13 cellular contexts compared by ENCODE assay signal in genomic region chr1:68254667-68255226, GRCh38. TPM values are rescaled to one million over a fixed set of nuclear protein-coding genes. Genes with fewer than 3 reads are reported as not detected.
A peak's percentile ranks its signal among the peaks of the same experiment; 100 is the strongest.
DNase-seq lines count a peak whose midpoint lies in the region; TF ChIP-seq lines count a peak whose summit lies in the region.
"Had no signal": no experiment of that assay in that cellular context is flagged by ENCODE, and none has a peak within 500 bp of the region (broad histone marks: within the 10 kb centered on the region; RNA-seq: fewer than 3 reads in every experiment).

No MANE protein-coding gene starts in this region.

- H4K20me1 ChIP-seq in MM.1S (ENCODE audit: insufficient read depth, low read length), result no peaks in the 10 kb centered on the region

- H3K9me3 ChIP-seq in MM.1S (replicated peaks; ENCODE audit: insufficient read depth, low read length) (no peaks in the 10 kb centered on the region; the same call in 1 of the 2 replicates), esophagus muscularis mucosa (peaks cover 0 to 4% (median 0%) of the 10 kb centered on the region in 4 donors)
- H3K9me3 ChIP-seq in effector memory CD4-positive, alpha-beta T cell (ENCODE audit: control insufficient read depth, low read length), result no peaks in the 10 kb centered on the region
- H3K9me3 ChIP-seq: A549, BE2C, HAP-1 had no signal

- H3K4me2 ChIP-seq in MM.1S (ENCODE audit: low read depth, low read length), result peak overlapping the region; percentile 1; the same call in 1 of the 2 replicates
- H3K4me2 ChIP-seq: A549 had no signal

- no peak overlapping the region for H3K4me3 ChIP-seq in MM.1S (ENCODE audit: low read length)
- no peak overlapping the region for H3K4me3 ChIP-seq in esophagus muscularis mucosa
- H3K4me3 ChIP-seq in rectal smooth muscle tissue (ENCODE audit: low read length), result no peak overlapping the region
- H3K4me3 ChIP-seq in effector memory CD4-positive, alpha-beta T cell (ENCODE audit: insufficient read depth, low read depth, low read length, poor library complexity, severe bottlenecking), result no peak overlapping the region
- H3K4me3 ChIP-seq: A549, HAP-1 had no signal

- DNase-seq in MM.1S (peak; percentile 34), esophagus muscularis mucosa (ENCODE audit: extremely low spot score) (no peak), DMS114 treated with DMSO at 0.1 percent for 48 hours (lab: John Stamatoyannopoulos, UW; ENCODE audit: unreplicated experiment) (no peak), DMS53 treated with DMSO at 0.1 percent for 48 hours (lab: John Stamatoyannopoulos, UW; ENCODE audit: unreplicated experiment) (no peak), cerebellar cortex (ENCODE audit: low spot score) (no peak)
- DNase-seq in effector memory CD4-positive, alpha-beta T cell, result no peak
- DNase-seq: BE2C; CD8-positive, alpha-beta T cell; COR-L47 had no signal

- intact Hi-C loops in esophagus muscularis mucosa (cut with DNase I), result no loop called here

- H3K27me3 ChIP-seq in MM.1S (replicated peaks; ENCODE audit: insufficient read depth, low read length), result no peaks in the 10 kb centered on the region
- no peaks in the 10 kb centered on the region for H3K27me3 ChIP-seq in esophagus muscularis mucosa
- H3K27me3 ChIP-seq in rectal smooth muscle tissue (ENCODE audit: control insufficient read depth, insufficient read depth, low read length), result no peaks in the 10 kb centered on the region
- no peaks in the 10 kb centered on the region for H3K27me3 ChIP-seq in effector memory CD4-positive, alpha-beta T cell (replicated peaks; ENCODE audit: control insufficient read depth, insufficient read depth, low read length, poor library complexity, severe bottlenecking)
- H3K27me3 ChIP-seq: BE2C had no signal

- TF ChIP-seq CTCF in MM.1S (IDR thresholded peaks at IDR 0.05; ENCODE audit: low read length) (no peak), esophagus muscularis mucosa (IDR thresholded peaks at IDR 0.05) (no peak)

- H3K9ac ChIP-seq in MM.1S (ENCODE audit: low read length), result no peak overlapping the region
- no peak overlapping the region for H3K9ac ChIP-seq in rectal smooth muscle tissue (ENCODE audit: low read length)

- H2AFZ ChIP-seq in MM.1S (ENCODE audit: low read length), result no peak overlapping the region

- 57% methylated on average over 3 of the region's 3 CpGs for WGBS in esophagus muscularis mucosa

- H3F3A ChIP-seq in MM.1S (ENCODE audit: insufficient read depth, low read length), result no peaks in the 10 kb centered on the region

- H3K36me3 ChIP-seq in MM.1S (replicated peaks; ENCODE audit: insufficient read depth, low read length) (no peaks in the 10 kb centered on the region), esophagus muscularis mucosa (no peaks in the 10 kb centered on the region), rectal smooth muscle tissue (ENCODE audit: control insufficient read depth, insufficient read depth, low read length) (no peaks in the 10 kb centered on the region)
- no peaks in the 10 kb centered on the region for H3K36me3 ChIP-seq in effector memory CD4-positive, alpha-beta T cell (ENCODE audit: control insufficient read depth, insufficient read depth, low read length)
- H3K36me3 ChIP-seq: BE2C, HAP-1 had no signal

- no peaks in the 10 kb centered on the region for H3K79me2 ChIP-seq in MM.1S (ENCODE audit: low read length)

- TF ChIP-seq POLR2A in esophagus muscularis mucosa (IDR thresholded peaks at IDR 0.05; ENCODE audit: low read depth), result no peak

- H3K4me1 ChIP-seq in MM.1S (ENCODE audit: low read length) (peaks cover 6% of the 10 kb centered on the region; the same call in 1 of the 2 replicates), esophagus muscularis mucosa (peaks cover 0 to 27% (median 20%) of the 10 kb centered on the region in 4 donors), rectal smooth muscle tissue (ENCODE audit: control insufficient read depth, insufficient read depth, low read length) (peaks cover 8% of the 10 kb centered on the region)
- H3K4me1 ChIP-seq in effector memory CD4-positive, alpha-beta T cell (ENCODE audit: control insufficient read depth, insufficient read depth, low read length, poor library complexity, severe bottlenecking), result no peaks in the 10 kb centered on the region
- H3K4me1 ChIP-seq: A549, BE2C, HAP-1 had no signal

- TF ChIP-seq EP300 in esophagus muscularis mucosa (IDR thresholded peaks at IDR 0.05), result no peak

- H3K27ac ChIP-seq in MM.1S (ENCODE audit: low read length) (no peak overlapping the region; the same call in 1 of the 2 replicates), esophagus muscularis mucosa (replicated peaks in 1 of 4) (peak overlapping the region; percentile 60 to 76 (median 66)), rectal smooth muscle tissue (ENCODE audit: low read depth, low read length) (peak overlapping the region; percentile 28)
- no peak overlapping the region for H3K27ac ChIP-seq in effector memory CD4-positive, alpha-beta T cell (ENCODE audit: insufficient read depth, low read length, poor library complexity, severe bottlenecking)
- H3K27ac ChIP-seq: A549, C4-2B had no signal

- H3K9me2 ChIP-seq in MM.1S (replicated peaks; ENCODE audit: insufficient read depth, low read length), result no peaks in the 10 kb centered on the region

RNA-seq across cellular contexts. Expression of gene WLS, which starts 22.4 kb away (rescaled TPM):
- 100 to 1,000 TPM in 3 of 4 donors, 10 to 100 TPM in 1; 94.8 to 228 (median 163) TPM for total RNA-seq in esophagus muscularis mucosa
- total RNA-seq: CD8-positive, alpha-beta T cell had no signal

Comparison
In these comparisons a context has a peak if more than half of its experiments do, and no peak if none do; other contexts are left out.
1. H3K27ac ChIP-seq: peak in esophagus muscularis mucosa (4 of 4) and rectal smooth muscle tissue (single experiment); none in MM.1S (single experiment) and effector memory CD4-positive, alpha-beta T cell (single experiment).